Comparison of ENCODE assay signal across 24 cellular contexts in genomic region chr20:49163696-49164095, GRCh38. TPM values are rescaled to one million over a fixed set of nuclear protein-coding genes. Genes with fewer than 3 reads are reported as not detected.
DNase-seq lines count a peak whose midpoint lies in the region; ATAC-seq and TF ChIP-seq lines count a peak whose summit lies in the region.
"Had no signal": no experiment of that assay in that cellular context is flagged by ENCODE, and none has a peak within 500 bp of the region (broad histone marks: within the 10 kb centered on the region; RNA-seq: fewer than 3 reads in every experiment).

No MANE protein-coding gene starts in this region.

- H4K20me1 ChIP-seq in BLaER1: peaks cover 99% of the 10 kb centered on the region

- no peak for ATAC-seq in activated naive CD8-positive, alpha-beta T cell treated with anti-CD3 and anti-CD28 coated beads, Interleukin-2, amount 50 U/mL, for 24 hours
- ATAC-seq: A549 had no signal

- H3K4me3 ChIP-seq in BLaER1 (no peak overlapping the region), HEK293 (ENCODE audit: low read depth, low read length) (no peak overlapping the region)
- H3K4me3 ChIP-seq: A549 had no signal

- CTCF ChIA-PET in HEK293 (lab: Yijun Ruan, JAX): no interaction called here

- H3K9me3 ChIP-seq in BLaER1: no peaks in the 10 kb centered on the region
- H3K9me3 ChIP-seq in HEK293 (ENCODE audit: control insufficient read depth, insufficient read depth, low read depth, low read length): no peaks in the 10 kb centered on the region
- H3K9me3 ChIP-seq: A549 had no signal

- H3K27ac ChIP-seq in BLaER1: no peak overlapping the region
- no peak overlapping the region for H3K27ac ChIP-seq in HEK293 (ENCODE audit: extremely low read depth, low read depth, low read length)
- H3K27ac ChIP-seq: 22Rv1, A549 had no signal

- peak overlapping the region; percentile 30 for H3K4me2 ChIP-seq in BLaER1
- H3K4me2 ChIP-seq: A549 had no signal

- peaks cover 67% of the 10 kb centered on the region for H3K36me3 ChIP-seq in BLaER1
- peaks cover 9 to 24% of the 10 kb centered on the region in 2 experiments; a peak in 2 of 3 replicates for H3K36me3 ChIP-seq in HEK293 (ENCODE audit: control insufficient read depth in 2 of 2, insufficient read depth in 1 of 2, low read length in 2 of 2)

- TF ChIP-seq CTCF in HEK293 (tag by site-specific recombination; IDR thresholded peaks at IDR 0.05): no peak
- TF ChIP-seq CTCF in progenitor cell of endocrine pancreas (IDR thresholded peaks at IDR 0.05; ENCODE audit: unreplicated experiment): no peak
- TF ChIP-seq CTCF in GM10266 (IDR thresholded peaks at IDR 0.05; ENCODE audit: control insufficient read depth, insufficient read depth, low read depth, missing control alignments): no peak

- DNase-seq in activated naive CD8-positive, alpha-beta T cell treated with anti-CD3 and anti-CD28 coated beads, Interleukin-2, amount 50 U/mL, for 24 hours: no peak
- no peak for DNase-seq in progenitor cell of endocrine pancreas (ENCODE audit: low spot score, unreplicated experiment)
- DNase-seq in dedifferentiated amniotic fluid mesenchymal stem cell (ENCODE audit: extremely low spot score): no peak
- no peak for DNase-seq in GM10266 (ENCODE audit: extremely low spot score)
- DNase-seq: AML-193; C1 segment of cervical spinal cord; CD4-positive, alpha-beta memory T cell; CD4-positive, CD25-positive, alpha-beta regulatory T cell; CD8-positive, alpha-beta memory T cell; COR-L47; DMS 273 treated with DMSO at 0.1 percent for 48 hours; DMS153; DMS53; DMS79; DND-41; EL; GDM1 had no signal

- peak overlapping the region; percentile 28 for H3K27ac Mint-ChIP-seq in activated naive CD8-positive, alpha-beta T cell
- H3K27ac Mint-ChIP-seq in activated naive CD8-positive, alpha-beta T cell treated with anti-CD3 and anti-CD28 coated beads, Interleukin-2, amount 50 U/mL, for 24 hours: no peak overlapping the region
- peak overlapping the region; percentile 37 for H3K27ac Mint-ChIP-seq in progenitor cell of endocrine pancreas
- H3K27ac Mint-ChIP-seq: B cell, CD14-positive monocyte had no signal

- H3K4me1 ChIP-seq in BLaER1 (peaks cover 44% of the 10 kb centered on the region), HEK293 (ENCODE audit: control insufficient read depth, insufficient read depth, low read length) (peaks cover 18% of the 10 kb centered on the region)

- no peaks in the 10 kb centered on the region for H3K36me3 Mint-ChIP-seq in activated naive CD8-positive, alpha-beta T cell
- peaks cover 30% of the 10 kb centered on the region for H3K36me3 Mint-ChIP-seq in activated naive CD8-positive, alpha-beta T cell treated with anti-CD3 and anti-CD28 coated beads, Interleukin-2, amount 50 U/mL, for 24 hours (ENCODE audit: low read depth)
- H3K36me3 Mint-ChIP-seq in progenitor cell of endocrine pancreas (ENCODE audit: insufficient read depth): peaks cover 6% of the 10 kb centered on the region

- H3K9ac ChIP-seq in BLaER1: no peak overlapping the region

- POLR2A ChIA-PET in HEK293 (lab: Yijun Ruan, JAX): interaction anchor here (0.9 kb wide), 1 partner anchor 17 kb away, joined by 3 read pairs; no protein-coding TSS in a partner anchor

- H3K27me3 Mint-ChIP-seq in activated naive CD8-positive, alpha-beta T cell: no peaks in the 10 kb centered on the region
- H3K27me3 Mint-ChIP-seq in activated naive CD8-positive, alpha-beta T cell treated with anti-CD3 and anti-CD28 coated beads, Interleukin-2, amount 50 U/mL, for 24 hours: no peaks in the 10 kb centered on the region
- H3K27me3 Mint-ChIP-seq in progenitor cell of endocrine pancreas: no peaks in the 10 kb centered on the region
- H3K27me3 Mint-ChIP-seq: B cell; CD4-positive, alpha-beta memory T cell; CD4-positive, CD25-positive, alpha-beta regulatory T cell; CD8-positive, alpha-beta memory T cell had no signal

- H3K4me3 Mint-ChIP-seq in activated naive CD8-positive, alpha-beta T cell: no peak overlapping the region
- H3K4me3 Mint-ChIP-seq in activated naive CD8-positive, alpha-beta T cell treated with anti-CD3 and anti-CD28 coated beads, Interleukin-2, amount 50 U/mL, for 24 hours: no peak overlapping the region
- no peak overlapping the region for H3K4me3 Mint-ChIP-seq in progenitor cell of endocrine pancreas (ENCODE audit: low read depth)
- H3K4me3 Mint-ChIP-seq: B cell; CD14-positive monocyte; CD4-positive, alpha-beta memory T cell; CD4-positive, CD25-positive, alpha-beta regulatory T cell; CD8-positive, alpha-beta memory T cell had no signal

- H3K9me3 Mint-ChIP-seq in activated naive CD8-positive, alpha-beta T cell (ENCODE audit: low read depth): no peaks in the 10 kb centered on the region
- no peaks in the 10 kb centered on the region for H3K9me3 Mint-ChIP-seq in activated naive CD8-positive, alpha-beta T cell treated with anti-CD3 and anti-CD28 coated beads, Interleukin-2, amount 50 U/mL, for 24 hours
- no peaks in the 10 kb centered on the region for H3K9me3 Mint-ChIP-seq in progenitor cell of endocrine pancreas (ENCODE audit: low read depth)
- H3K9me3 Mint-ChIP-seq: CD14-positive monocyte; CD4-positive, alpha-beta memory T cell; CD4-positive, CD25-positive, alpha-beta regulatory T cell; CD8-positive, alpha-beta memory T cell had no signal

- H3K4me1 Mint-ChIP-seq in activated naive CD8-positive, alpha-beta T cell (ENCODE audit: low read depth): peaks cover 66% of the 10 kb centered on the region
- peaks cover 62% of the 10 kb centered on the region for H3K4me1 Mint-ChIP-seq in activated naive CD8-positive, alpha-beta T cell treated with anti-CD3 and anti-CD28 coated beads, Interleukin-2, amount 50 U/mL, for 24 hours
- peaks cover 5% of the 10 kb centered on the region for H3K4me1 Mint-ChIP-seq in progenitor cell of endocrine pancreas (ENCODE audit: low read depth)

- H3K27me3 ChIP-seq in BLaER1: no peaks in the 10 kb centered on the region

TF ChIP-seq in HEK293, 187 proteins besides CTCF, POLR2A, EP300 and RAD21:
- no peak for TF ChIP-seq ZNF24 (tag by site-specific recombination; IDR thresholded peaks at IDR 0.05)
- no peak for TF ChIP-seq YY1 (tag by site-specific recombination; IDR thresholded peaks at IDR 0.05)
- 0 out of 2 replicates have a peak, but pooled peaks have one; percentile 15 for TF ChIP-seq SCRT1 (tag by site-specific recombination; IDR thresholded peaks at IDR 0.05; ENCODE audit: borderline replicate concordance)
- TF ChIP-seq BCL11B (tag by site-specific recombination; IDR thresholded peaks at IDR 0.05; ENCODE audit: low read depth): no peak
- TF ChIP-seq SCRT2 (tag by site-specific recombination; IDR thresholded peaks at IDR 0.05): peak; percentile 61
- no peak for TF ChIP-seq ZNF26 (tag by site-specific recombination; IDR thresholded peaks at IDR 0.05)
- no peak for TF ChIP-seq ZNF555 (tag by site-specific recombination; conservative IDR thresholded peaks at IDR 0.05)
- TF ChIP-seq OVOL3 (tag by site-specific recombination; IDR thresholded peaks at IDR 0.05): no peak
- TF ChIP-seq ZNF223 (tag by site-specific recombination; IDR thresholded peaks at IDR 0.05): no peak
- TF ChIP-seq ZNF426 (tag by site-specific recombination; IDR thresholded peaks at IDR 0.05): no peak
- no peak for TF ChIP-seq ZNF645 (tag by site-specific recombination; IDR thresholded peaks at IDR 0.05)
- no peak for TF ChIP-seq ZNF37A (tag by site-specific recombination; IDR thresholded peaks at IDR 0.05)

RNA-seq across cellular contexts. Expression of gene STAU1, which starts 24.4 kb away (rescaled TPM):
- 86.5 and 93.9 TPM in 2 replicates for total RNA-seq in progenitor cell of endocrine pancreas

RNA-seq across cellular contexts. Expression of gene DDX27, which starts 55.5 kb away (rescaled TPM):
- 41.7 and 46.0 TPM in 2 replicates for total RNA-seq in progenitor cell of endocrine pancreas
